Comparison of ENCODE assay signal across 1 cellular context in genomic region chr11:67239795-67240574, GRCh38.
TF ChIP-seq lines count a peak whose summit lies in the region.

No MANE protein-coding gene starts in this region.

TF ChIP-seq in HepG2, 621 proteins besides CTCF, POLR2A, EP300 and RAD21 (continued from another document and continues in another):
- TF ChIP-seq TP53 (CRISPR knock-in tag; conservative IDR thresholded peaks at IDR 0.05) (0 out of 2 replicates have a peak, but pooled peaks have one; percentile 33), ZNF547 (CRISPR knock-in tag; IDR thresholded peaks at IDR 0.05) (peak; percentile 69), ZNF335 (CRISPR knock-in tag; IDR thresholded peaks at IDR 0.05) (peak; percentile 84), ZNF441 (CRISPR knock-in tag; IDR thresholded peaks at IDR 0.05; ENCODE audit: borderline replicate concordance) (0 out of 2 replicates have a peak, but pooled peaks have one; percentile 81), ZFP36L1 (CRISPR knock-in tag; IDR thresholded peaks at IDR 0.05) (peak; percentile 74; the same call in 1 of the 2 replicates), KAT8 (CRISPR knock-in tag; IDR thresholded peaks at IDR 0.05) (peak; percentile 88), MAFF (IDR thresholded peaks at IDR 0.05; ENCODE audit: low read depth, low read length) (peak; percentile 32; the same call in 1 of the 2 replicates), ZBED4 (CRISPR knock-in tag; IDR thresholded peaks at IDR 0.05; ENCODE audit: borderline replicate concordance) (peak; percentile 65; the same call in 1 of the 2 replicates), POLR2AphosphoS2 (IDR thresholded peaks at IDR 0.05; ENCODE audit: low read depth, low read length) (no peak), ZNF761 (CRISPR knock-in tag; conservative IDR thresholded peaks at IDR 0.05) (0 out of 2 replicates have a peak, but pooled peaks have one; percentile 40), ZNF264 (CRISPR knock-in tag; IDR thresholded peaks at IDR 0.05) (peak; percentile 70; the same call in 1 of the 2 replicates), ZNF451 (CRISPR knock-in tag; IDR thresholded peaks at IDR 0.05) (peak; percentile 79; the same call in 1 of the 2 replicates), RFXANK (CRISPR knock-in tag; IDR thresholded peaks at IDR 0.05) (peak; percentile 79), NR2F2 (IDR thresholded peaks at IDR 0.05; ENCODE audit: borderline replicate concordance, low read depth) (0 out of 2 replicates have a peak, but pooled peaks have one; percentile 16), ZNF687 (CRISPR knock-in tag; IDR thresholded peaks at IDR 0.05) (peak; percentile 94), KDM4B (CRISPR knock-in tag; IDR thresholded peaks at IDR 0.05) (peak; percentile 71; the same call in 1 of the 2 replicates), ARHGAP35 (CRISPR knock-in tag; IDR thresholded peaks at IDR 0.05; ENCODE audit: borderline replicate concordance) (no peak; the same call in 1 of the 2 replicates), HDAC1 (CRISPR knock-in tag; IDR thresholded peaks at IDR 0.05) (peak; percentile 98), LBX2 (CRISPR knock-in tag; IDR thresholded peaks at IDR 0.05; ENCODE audit: borderline replicate concordance) (no peak), RXRB (CRISPR knock-in tag; IDR thresholded peaks at IDR 0.05; ENCODE audit: borderline replicate concordance) (peak; percentile 85), SATB2 (CRISPR knock-in tag; IDR thresholded peaks at IDR 0.05) (no peak), SKI (IDR thresholded peaks at IDR 0.05; ENCODE audit: partially characterized antibody) (peak; percentile 29), FOXP4 (CRISPR knock-in tag; IDR thresholded peaks at IDR 0.05) (peak; percentile 77), ZSCAN29 (CRISPR knock-in tag; conservative IDR thresholded peaks at IDR 0.05) (peak; percentile 62; the same call in 1 of the 2 replicates), NFE2L1 (CRISPR knock-in tag; IDR thresholded peaks at IDR 0.05; ENCODE audit: borderline replicate concordance) (peak; percentile 97; the same call in 1 of the 2 replicates), ZIK1 (CRISPR knock-in tag; IDR thresholded peaks at IDR 0.05; ENCODE audit: borderline replicate concordance, low read depth) (peak; percentile 93), CBFB (CRISPR knock-in tag; IDR thresholded peaks at IDR 0.05) (peak; percentile 72; the same call in 1 of the 2 replicates), GTF3A (CRISPR knock-in tag; conservative IDR thresholded peaks at IDR 0.05) (no peak), ZNF276 (CRISPR knock-in tag; IDR thresholded peaks at IDR 0.05; ENCODE audit: low read depth) (no peak), ZNF709 (CRISPR knock-in tag; IDR thresholded peaks at IDR 0.05) (0 out of 2 replicates have a peak, but pooled peaks have one; percentile 49), BRD4 (CRISPR knock-in tag; IDR thresholded peaks at IDR 0.05) (peak; percentile 69; the same call in 1 of the 2 replicates), SETDB1 (CRISPR knock-in tag; IDR thresholded peaks at IDR 0.05; ENCODE audit: borderline replicate concordance) (no peak), ZNF766 (CRISPR knock-in tag; IDR thresholded peaks at IDR 0.05; ENCODE audit: borderline replicate concordance) (peak; percentile 80; the same call in 1 of the 2 replicates), TFE3 (CRISPR knock-in tag; IDR thresholded peaks at IDR 0.05) (peak; percentile 63; the same call in 1 of the 2 replicates), PATZ1 (CRISPR knock-in tag; IDR thresholded peaks at IDR 0.05) (peak; percentile 79), ZUFSP (CRISPR knock-in tag; IDR thresholded peaks at IDR 0.05; ENCODE audit: borderline replicate concordance) (no peak), PHF5A (CRISPR knock-in tag; IDR thresholded peaks at IDR 0.05; ENCODE audit: low read depth, unreplicated experiment) (peak; percentile 90), NFYC (CRISPR knock-in tag; IDR thresholded peaks at IDR 0.05) (peak; percentile 72), KLF9 (CRISPR knock-in tag; IDR thresholded peaks at IDR 0.05; ENCODE audit: low read depth) (peak; percentile 64; the same call in 1 of the 2 replicates), SIX4 (CRISPR knock-in tag; IDR thresholded peaks at IDR 0.05) (peak; percentile 52; the same call in 1 of the 2 replicates), MIER2 (CRISPR knock-in tag; IDR thresholded peaks at IDR 0.05) (peak; percentile 74; the same call in 1 of the 2 replicates), ZNF614 (CRISPR knock-in tag; IDR thresholded peaks at IDR 0.05; ENCODE audit: borderline replicate concordance) (peak; percentile 80; the same call in 1 of the 2 replicates), ARNT2 (CRISPR knock-in tag; IDR thresholded peaks at IDR 0.05; ENCODE audit: low read depth) (peak; percentile 71; the same call in 1 of the 2 replicates), BORCS8-MEF2B (CRISPR knock-in tag; IDR thresholded peaks at IDR 0.05) (peak; percentile 28; the same call in 1 of the 2 replicates), SPEN (CRISPR knock-in tag; IDR thresholded peaks at IDR 0.05; ENCODE audit: low read depth) (peak; percentile 74), ZNF740 (CRISPR knock-in tag; IDR thresholded peaks at IDR 0.05) (peak; percentile 71)
